ENCODE assay signal across 29 cellular contexts in the genomic region with DNA sequence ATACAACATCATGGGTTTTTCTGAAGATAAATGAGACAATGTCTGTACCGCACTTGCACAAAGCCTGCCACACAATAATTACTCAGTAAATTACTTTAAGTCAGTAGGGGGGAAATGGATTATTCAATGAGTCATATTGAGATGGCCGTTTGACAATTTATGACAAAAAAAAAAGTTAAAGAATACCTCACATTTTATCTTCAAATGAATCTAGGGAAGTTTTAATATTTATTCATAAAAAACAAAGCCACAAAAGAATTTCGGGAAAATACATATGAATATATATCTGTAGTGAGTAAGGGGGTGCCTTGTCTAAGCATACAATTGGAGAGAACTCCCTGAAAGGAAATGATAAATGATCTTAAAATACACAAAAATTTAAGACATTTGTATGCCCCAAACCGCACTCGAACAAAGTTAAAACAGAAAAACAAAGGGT.
A peak's percentile ranks its signal among the peaks of the same experiment; 100 is the strongest.
DNase-seq lines count a peak whose midpoint lies in the region; ATAC-seq, FAIRE-seq and TF ChIP-seq lines count a peak whose summit lies in the region.
"Had no signal": no experiment of that assay in that cellular context is flagged by ENCODE, and none has a peak within 500 bp of the region (broad histone marks: within the 10 kb centered on the region; RNA-seq: fewer than 3 reads in every experiment).

No MANE protein-coding gene starts in this region.

- no peak for TF ChIP-seq EP300 in K562 (IDR thresholded peaks at IDR 0.05; ENCODE audit: low read length)

- no peaks in the 10 kb centered on the region for H3K27me3 ChIP-seq in K562 (ENCODE audit: control insufficient read depth in 2 of 2, insufficient read depth in 2 of 2, low read length in 2 of 2)
- H3K27me3 ChIP-seq: gastroesophageal sphincter, neutrophil, upper lobe of left lung had no signal

- no peak overlapping the region for H3K4me3 ChIP-seq in K562
- H3K4me3 ChIP-seq: gastroesophageal sphincter, prostate gland, upper lobe of left lung had no signal

- no peaks in the 10 kb centered on the region for H3K79me2 ChIP-seq in K562 (ENCODE audit: control insufficient read depth, insufficient read depth, low read length)

- 5% methylated on average over 5 of the region's 5 CpGs for WGBS in K562 (ENCODE audit: insufficient coverage, low coverage, missing lambda C conversion rate)

- H3K4me2 ChIP-seq in K562 (ENCODE audit: insufficient read depth, low read length), result no peak overlapping the region; the same call in 1 of the 2 replicates

- POLR2A ChIA-PET in K562 (lab: Yijun Ruan, JAX), result interaction anchor here (0.6 to 0.8 kb wide), 2 partner anchors 198 to 470 kb away, joined by 3 read pairs; no protein-coding TSS in a partner anchor

- no peaks in the 10 kb centered on the region for H3K36me3 ChIP-seq in K562 (ENCODE audit: control insufficient read depth, insufficient read depth, low read length)
- H3K36me3 ChIP-seq: gastroesophageal sphincter, neutrophil, prostate gland, upper lobe of left lung had no signal

- TF ChIP-seq POLR2A in K562 (conservative IDR thresholded peaks at IDR 0.05), result no peak

- H3K27ac ChIP-seq in K562 (ENCODE audit: extremely low read depth, low read depth, low read length), result peak overlapping the region; percentile 67
- H3K27ac ChIP-seq: gastroesophageal sphincter, neutrophil, prostate gland, upper lobe of left lung had no signal

- ATAC-seq in K562 (peak; percentile 16; the same call in 2 of the 3 replicates), HG02884 (IDR thresholded peaks at IDR 0.05; ENCODE audit: unreplicated experiment) (no peak)
- ATAC-seq: gastroesophageal sphincter; left ventricle myocardium superior; sciatic nerve; stimulated activated memory B cell treated with anti-CD40 and anti-IgM and Interleukin-4, amounts not matched to agents 10 μg/mL and 1 μg/mL and 100 μg/mL, for 72 hours had no signal

- CTCF ChIA-PET in K562 (lab: Yijun Ruan, JAX; ENCODE audit: low intra/inter-chr PET ratio), result no interaction called here

- peaks cover 3% of the 10 kb centered on the region; the same call in 1 of the 2 replicates for H3K9me3 ChIP-seq in K562 (replicated peaks; ENCODE audit: control insufficient read depth, insufficient read depth, low read depth, low read length)
- H3K9me3 ChIP-seq: gastroesophageal sphincter, neutrophil, prostate gland had no signal

- FAIRE-seq in K562 (lab: Jason Lieb, UNC), result no peak
- FAIRE-seq: colon, GM12891 had no signal

- in situ Hi-C loops in K562 (cut with MboI), result no loop called here

- no TSS peak for BruUV-seq in K562 (replicated peaks; lab: Mats Ljungman, UMichigan)

- H2AFZ ChIP-seq in K562 (ENCODE audit: low read depth, low read length), result peak overlapping the region; percentile 69

- peaks cover 0 to 18% of the 10 kb centered on the region in 2 experiments; a peak in 3 of 5 replicates for H3K4me1 ChIP-seq in K562 (replicated peaks in 1 of 2; ENCODE audit: control insufficient read depth in 2 of 2, insufficient read depth in 2 of 2, low read length in 2 of 2)
- H3K4me1 ChIP-seq: gastroesophageal sphincter, prostate gland, upper lobe of left lung had no signal

- TF ChIP-seq RAD21 in K562 (CRISPR knock-in tag; conservative IDR thresholded peaks at IDR 0.05 in 1 of 2, IDR thresholded peaks at IDR 0.05 in 1 of 2), result no peak

- H3K9ac ChIP-seq in K562 (ENCODE audit: insufficient read depth in 1 of 2, low read depth in 2 of 2, low read length in 2 of 2), result no peak overlapping the region

- no peaks in the 10 kb centered on the region for H3K9me1 ChIP-seq in K562 (ENCODE audit: control insufficient read depth, insufficient read depth, low read length)

- peak; percentile 65 for DNase-seq in EL
- peak; percentile 73 for DNase-seq in NCI-H69 (lab: John Stamatoyannopoulos, UW)
- DNase-seq in K562 (ENCODE audit: extremely low read depth in 1 of 4, low spot score in 3 of 4), result no peak
- DNase-seq in iris pigment epithelial cell (ENCODE audit: low read depth), result peak; percentile 19
- no peak for DNase-seq in activated CD4-positive, CD25-positive, alpha-beta regulatory T cell treated with anti-CD3 and anti-CD28 coated beads, Interleukin-2, amount 50 U/mL, for 72 hours
- no peak for DNase-seq in activated CD4-positive, CD25-positive, alpha-beta regulatory T cell (lab: John Stamatoyannopoulos, UW)
- DNase-seq: activated CD4-positive, alpha-beta T cell treated with anti-CD3 and anti-CD28 coated beads for 48 hours; activated CD8-positive, alpha-beta memory T cell treated with anti-CD3 and anti-CD28 coated beads for 24 hours; activated T-cell treated with anti-CD3 and anti-CD28 coated beads, Interleukin-2, amount 50 U/mL, for 24 hours; Calu3; DND-41; effector memory CD4-positive, alpha-beta T cell; H7; islet precursor cell; left ventricle myocardium superior; NCI-H2081 treated with DMSO at 0.1 percent for 48 hours; NCI-H226; NCI-H748 treated with DMSO at 0.1 percent for 48 hours; stimulated activated CD4-positive, alpha-beta T cell treated with anti-CD3 and anti-CD28 coated beads, Interleukin-4, amount 100 ng/mL, for 4 hours; substantia nigra; upper lobe of left lung had no signal

- TF ChIP-seq CTCF in K562 (IDR thresholded peaks at IDR 0.05 in 2 of 3, conservative IDR thresholded peaks at IDR 0.05 in 1 of 3; ENCODE audit: insufficient read depth in 2 of 3, low read depth in 1 of 3, low read length in 3 of 3), result no peak

- intact Hi-C loops in K562 (cut with micrococcal nuclease), result loop anchor here (2.0 kb wide), 1 partner anchor 196 kb away; a partner anchor contains a TSS

- H4K20me1 ChIP-seq in K562 (replicated peaks; ENCODE audit: control insufficient read depth, insufficient read depth, low read length), result no peaks in the 10 kb centered on the region

TF ChIP-seq in K562, 482 proteins besides CTCF, POLR2A, EP300 and RAD21:
- TF ChIP-seq STAT5A (IDR thresholded peaks at IDR 0.05; ENCODE audit: borderline replicate concordance, low read length) (no peak), ZNF644 (tag; IDR thresholded peaks at IDR 0.05; ENCODE audit: low read depth) (no peak), PRPF4 (IDR thresholded peaks at IDR 0.05; ENCODE audit: insufficient read depth, low read depth, low read length, poor library complexity, severe bottlenecking) (no peak), ZEB2 (IDR thresholded peaks at IDR 0.05) (no peak), SAFB (IDR thresholded peaks at IDR 0.05; ENCODE audit: borderline replicate concordance, low read depth, low read length) (no peak), COPS2 (conservative IDR thresholded peaks at IDR 0.05) (no peak), ZBTB8A (IDR thresholded peaks at IDR 0.05; ENCODE audit: partially characterized antibody) (no peak), ZNF282 (CRISPR knock-in tag; IDR thresholded peaks at IDR 0.05) (no peak), RBM14 (IDR thresholded peaks at IDR 0.05; ENCODE audit: borderline replicate concordance, insufficient read depth, low read depth, low read length) (no peak), ZNF830 (CRISPR knock-in tag; IDR thresholded peaks at IDR 0.05) (no peak), ATF7 (IDR thresholded peaks at IDR 0.05) (no peak), CBX2 (IDR thresholded peaks at IDR 0.05; ENCODE audit: insufficient read depth, low read length, poor library complexity, severe bottlenecking) (no peak), HNRNPUL1 (IDR thresholded peaks at IDR 0.05; ENCODE audit: low read length) (no peak), IFI16 (CRISPR knock-in tag; IDR thresholded peaks at IDR 0.05) (no peak), ZNF785 (CRISPR knock-in tag; IDR thresholded peaks at IDR 0.05) (no peak), TCF3 (CRISPR knock-in tag; IDR thresholded peaks at IDR 0.05) (no peak), LCOR (CRISPR knock-in tag; IDR thresholded peaks at IDR 0.05) (no peak)
- TF ChIP-seq, protein P1, sequence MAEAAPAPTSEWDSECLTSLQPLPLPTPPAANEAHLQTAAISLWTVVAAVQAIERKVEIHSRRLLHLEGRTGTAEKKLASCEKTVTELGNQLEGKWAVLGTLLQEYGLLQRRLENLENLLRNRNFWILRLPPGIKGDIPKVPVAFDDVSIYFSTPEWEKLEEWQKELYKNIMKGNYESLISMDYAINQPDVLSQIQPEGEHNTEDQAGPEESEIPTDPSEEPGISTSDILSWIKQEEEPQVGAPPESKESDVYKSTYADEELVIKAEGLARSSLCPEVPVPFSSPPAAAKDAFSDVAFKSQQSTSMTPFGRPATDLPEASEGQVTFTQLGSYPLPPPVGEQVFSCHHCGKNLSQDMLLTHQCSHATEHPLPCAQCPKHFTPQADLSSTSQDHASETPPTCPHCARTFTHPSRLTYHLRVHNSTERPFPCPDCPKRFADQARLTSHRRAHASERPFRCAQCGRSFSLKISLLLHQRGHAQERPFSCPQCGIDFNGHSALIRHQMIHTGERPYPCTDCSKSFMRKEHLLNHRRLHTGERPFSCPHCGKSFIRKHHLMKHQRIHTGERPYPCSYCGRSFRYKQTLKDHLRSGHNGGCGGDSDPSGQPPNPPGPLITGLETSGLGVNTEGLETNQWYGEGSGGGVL (CRISPR knock-in tag; IDR thresholded peaks at IDR 0.05), result no peak

Comparison
In these comparisons a context has a peak if more than half of its experiments do, and no peak if none do; other contexts are left out.
1. DNase-seq: peak in EL (single experiment), NCI-H69 (single experiment) and iris pigment epithelial cell (single experiment); none in K562 (0 of 4), activated CD4-positive, CD25-positive, alpha-beta regulatory T cell treated with anti-CD3 and anti-CD28 coated beads, Interleukin-2, amount 50 U/mL, for 72 hours (single experiment) and activated CD4-positive, CD25-positive, alpha-beta regulatory T cell (0 of 4).